Comparison of ENCODE assay signal across 18 cellular contexts in the genomic region with DNA sequence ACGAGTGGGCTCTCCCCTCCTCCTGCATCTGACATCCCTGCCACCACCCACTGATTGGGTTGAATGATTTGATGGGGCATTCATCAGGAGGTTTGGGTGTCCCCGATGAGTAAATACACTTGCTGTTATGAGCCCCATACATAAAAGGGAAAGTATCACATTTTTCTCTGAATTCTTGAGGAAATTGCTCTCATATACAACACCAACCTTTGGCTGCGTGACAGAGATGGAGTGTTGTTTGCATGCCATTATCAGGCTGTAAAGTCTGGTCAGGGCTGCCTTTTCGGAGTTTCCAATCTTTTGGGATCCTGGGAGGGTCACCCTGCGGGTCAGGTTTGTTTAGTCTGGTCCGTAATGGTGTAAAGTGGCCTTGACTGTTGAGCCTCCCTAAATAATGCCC.
DNase-seq lines count a peak whose midpoint lies in the region; ATAC-seq and TF ChIP-seq lines count a peak whose summit lies in the region.
"Had no signal": no experiment of that assay in that cellular context is flagged by ENCODE, and none has a peak within 500 bp of the region (broad histone marks: within the 10 kb centered on the region; RNA-seq: fewer than 3 reads in every experiment).

No MANE protein-coding gene starts in this region.

- TF ChIP-seq CTCF in choroid plexus epithelial cell (conservative IDR thresholded peaks at IDR 0.05; ENCODE audit: low read depth, low read length) (no peak), mesothelial cell of epicardium (IDR thresholded peaks at IDR 0.05; ENCODE audit: unreplicated experiment) (no peak), endothelial cell (IDR thresholded peaks at IDR 0.05; ENCODE audit: unreplicated experiment) (no peak)

- peaks cover 88% of the 10 kb centered on the region for H3K4me1 Mint-ChIP-seq in mesothelial cell of epicardium
- no peaks in the 10 kb centered on the region for H3K4me1 Mint-ChIP-seq in activated naive CD8-positive, alpha-beta T cell treated with anti-CD3 and anti-CD28 coated beads, Interleukin-2, amount 50 U/mL, for 24 hours
- no peaks in the 10 kb centered on the region for H3K4me1 Mint-ChIP-seq in endothelial cell (ENCODE audit: unreplicated experiment)
- H3K4me1 Mint-ChIP-seq: B cell had no signal

- H3K27ac Mint-ChIP-seq in mesothelial cell of epicardium (peak overlapping the region; percentile 97), endothelial cell (ENCODE audit: unreplicated experiment) (no peak overlapping the region)
- no peak overlapping the region for H3K27ac Mint-ChIP-seq in activated naive CD8-positive, alpha-beta T cell treated with anti-CD3 and anti-CD28 coated beads, Interleukin-2, amount 50 U/mL, for 24 hours
- H3K27ac Mint-ChIP-seq: B cell; CD4-positive, alpha-beta memory T cell had no signal

- H3K36me3 Mint-ChIP-seq in mesothelial cell of epicardium (no peaks in the 10 kb centered on the region), endothelial cell (ENCODE audit: low read depth, unreplicated experiment) (no peaks in the 10 kb centered on the region)
- H3K36me3 Mint-ChIP-seq in activated naive CD8-positive, alpha-beta T cell treated with anti-CD3 and anti-CD28 coated beads, Interleukin-2, amount 50 U/mL, for 24 hours (ENCODE audit: low read depth), result no peaks in the 10 kb centered on the region
- H3K36me3 Mint-ChIP-seq: CD4-positive, alpha-beta memory T cell had no signal

- no peaks in the 10 kb centered on the region for H3K27me3 Mint-ChIP-seq in mesothelial cell of epicardium (ENCODE audit: low read depth)
- H3K27me3 Mint-ChIP-seq in activated naive CD8-positive, alpha-beta T cell treated with anti-CD3 and anti-CD28 coated beads, Interleukin-2, amount 50 U/mL, for 24 hours, result peaks cover 3% of the 10 kb centered on the region
- no peaks in the 10 kb centered on the region for H3K27me3 Mint-ChIP-seq in endothelial cell (ENCODE audit: unreplicated experiment)

- H3K4me3 ChIP-seq in MG63, result no peak overlapping the region
- H3K4me3 ChIP-seq in choroid plexus epithelial cell (ENCODE audit: low read depth, low read length), result peak overlapping the region; percentile 37

- H3K36me3 ChIP-seq in MG63, result no peaks in the 10 kb centered on the region

- DNase-seq in EL, result peak; percentile 53
- peak; percentile 32 for DNase-seq in MG63
- DNase-seq in choroid plexus epithelial cell (ENCODE audit: low read depth), result peak; percentile 56
- DNase-seq in mesothelial cell of epicardium (ENCODE audit: low spot score in 2 of 2, unreplicated experiment in 2 of 2), result no peak
- no peak for DNase-seq in activated naive CD8-positive, alpha-beta T cell treated with anti-CD3 and anti-CD28 coated beads, Interleukin-2, amount 50 U/mL, for 24 hours
- DNase-seq in endothelial cell (ENCODE audit: low spot score), result no peak
- DNase-seq: CD4-positive, alpha-beta memory T cell; DMS79 treated with DMSO at 0.1 percent for 48 hours; GOT3; KG1; NCI-H1105; NCI-H1694 treated with DMSO at 0.1 percent for 48 hours; NCI-H345; NCI-H526 treated with DMSO at 0.1 percent for 48 hours; PC-3 had no signal

- H3K4me3 Mint-ChIP-seq in mesothelial cell of epicardium (no peak overlapping the region), endothelial cell (ENCODE audit: unreplicated experiment) (no peak overlapping the region)
- H3K4me3 Mint-ChIP-seq in activated naive CD8-positive, alpha-beta T cell treated with anti-CD3 and anti-CD28 coated beads, Interleukin-2, amount 50 U/mL, for 24 hours, result no peak overlapping the region
- H3K4me3 Mint-ChIP-seq: B cell; CD4-positive, alpha-beta memory T cell had no signal

- no peaks in the 10 kb centered on the region for H3K27me3 ChIP-seq in MG63

- no peak for ATAC-seq in activated naive CD8-positive, alpha-beta T cell treated with anti-CD3 and anti-CD28 coated beads, Interleukin-2, amount 50 U/mL, for 24 hours
- ATAC-seq in HG02884 (IDR thresholded peaks at IDR 0.05; ENCODE audit: unreplicated experiment), result no peak
- ATAC-seq in GM18858 (IDR thresholded peaks at IDR 0.05; ENCODE audit: unreplicated experiment), result no peak
- ATAC-seq: PC-3 had no signal

- H3K9me3 ChIP-seq in MG63, result no peaks in the 10 kb centered on the region

- H3K9me3 Mint-ChIP-seq in mesothelial cell of epicardium (no peaks in the 10 kb centered on the region), endothelial cell (ENCODE audit: unreplicated experiment) (no peaks in the 10 kb centered on the region)
- H3K9me3 Mint-ChIP-seq in activated naive CD8-positive, alpha-beta T cell treated with anti-CD3 and anti-CD28 coated beads, Interleukin-2, amount 50 U/mL, for 24 hours, result no peaks in the 10 kb centered on the region
- H3K9me3 Mint-ChIP-seq: CD4-positive, alpha-beta memory T cell had no signal

Comparison
In these comparisons a context has a peak if more than half of its experiments do, and no peak if none do; other contexts are left out.
1. DNase-seq: peak in EL (single experiment), MG63 (single experiment) and choroid plexus epithelial cell (single experiment); none in mesothelial cell of epicardium (0 of 2), activated naive CD8-positive, alpha-beta T cell treated with anti-CD3 and anti-CD28 coated beads, Interleukin-2, amount 50 U/mL, for 24 hours (single experiment) and endothelial cell (single experiment).